In the genomic region with DNA sequence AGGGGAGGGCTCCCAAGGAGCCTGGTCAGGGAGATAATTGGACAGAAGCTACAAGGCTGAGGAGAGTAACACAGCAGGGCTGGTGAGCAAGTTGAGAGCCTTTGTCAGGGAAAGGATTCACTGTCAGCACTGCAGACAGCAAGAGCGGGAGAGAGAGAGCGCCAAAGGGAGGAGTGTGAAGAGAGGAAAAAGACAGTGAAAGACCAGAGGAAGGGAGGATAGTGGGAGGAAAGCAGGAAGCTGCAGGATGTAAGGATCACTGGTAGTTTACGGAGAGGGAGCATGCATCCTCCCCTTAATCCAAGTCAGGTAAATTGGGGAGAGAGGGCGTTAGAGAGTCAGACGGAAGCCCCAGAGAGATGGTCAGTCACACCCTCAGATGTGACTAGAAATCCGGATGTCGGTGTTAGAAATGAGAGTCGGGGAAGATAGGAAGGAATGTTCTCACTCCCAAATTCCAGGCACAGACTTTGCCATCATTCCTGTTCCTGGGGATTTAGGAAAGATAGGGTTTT, we compare ENCODE assay signal across 14 cellular contexts. TPM values are rescaled to one million over a fixed set of nuclear protein-coding genes. Genes with fewer than 3 reads are reported as not detected.
A peak's percentile ranks its signal among the peaks of the same experiment; 100 is the strongest.
DNase-seq lines count a peak whose midpoint lies in the region; ATAC-seq and TF ChIP-seq lines count a peak whose summit lies in the region.
"Had no signal": no experiment of that assay in that cellular context is flagged by ENCODE, and none has a peak within 500 bp of the region (broad histone marks: within the 10 kb centered on the region; RNA-seq: fewer than 3 reads in every experiment).

No MANE protein-coding gene starts in this region.

- WGBS in lung, 2 donors = 65 to 74% methylated on average over 8 of the region's 8 CpGs

- H3K9me3 ChIP-seq in duodenal mucosa (ENCODE audit: control insufficient read depth in 1 of 2, low read length in 2 of 2) = no peaks in the 10 kb centered on the region
- H3K9me3 ChIP-seq in lung (ENCODE audit: control insufficient read depth in 2 of 2, insufficient read depth in 1 of 2, low read length in 1 of 2) = no peaks in the 10 kb centered on the region
- H3K9me3 ChIP-seq in stomach smooth muscle (ENCODE audit: control insufficient read depth in 2 of 2, low read length in 2 of 2) = no peaks in the 10 kb centered on the region
- H3K9me3 ChIP-seq: mucosa of descending colon had no signal

- no peaks in the 10 kb centered on the region for H3K36me3 ChIP-seq in duodenal mucosa (ENCODE audit: control insufficient read depth in 1 of 2, insufficient read depth in 2 of 2, low read length in 2 of 2)
- no peaks in the 10 kb centered on the region for H3K36me3 ChIP-seq in lung (ENCODE audit: control insufficient read depth in 2 of 2, insufficient read depth in 2 of 2, low read length in 2 of 2)
- H3K36me3 ChIP-seq in stomach smooth muscle (ENCODE audit: control insufficient read depth in 2 of 2, insufficient read depth in 2 of 2, low read length in 2 of 2) = no peaks in the 10 kb centered on the region

- H3K27ac ChIP-seq in duodenal mucosa (ENCODE audit: low read depth, low read length) = peak overlapping the region; percentile 26
- peak overlapping the region; percentile 37 to 87 for H3K27ac ChIP-seq in lung (ENCODE audit: low read depth in 1 of 2, low read length in 1 of 2)
- H3K27ac ChIP-seq in stomach smooth muscle (ENCODE audit: low read length) = peak overlapping the region; percentile 99

- no peaks in the 10 kb centered on the region for H3K9me3 Mint-ChIP-seq in activated CD8-positive, alpha-beta memory T cell treated with anti-CD3 and anti-CD28 coated beads, Interleukin-2, amount 10 ng/mL, durations not matched to agents 7 days and 5 days (ENCODE audit: low read depth)

- DNase-seq in RPMI7951 (ENCODE audit: low read depth) (peak; percentile 22), lung (ENCODE audit: low spot score) (no peak), SKM-1 treated with dmso at 0.1 percent for 144 hours (lab: John Stamatoyannopoulos, UW; ENCODE audit: unreplicated experiment) (no peak)
- DNase-seq in activated CD8-positive, alpha-beta memory T cell treated with anti-CD3 and anti-CD28 coated beads, Interleukin-2, amount 50 U/mL, for 4 hours = no peak
- DNase-seq in activated CD8-positive, alpha-beta memory T cell treated with anti-CD3 and anti-CD28 coated beads, Interleukin-2, amount 10 ng/mL, durations not matched to agents 7 days and 5 days = no peak
- DNase-seq: activated CD4-positive, CD25-positive, alpha-beta regulatory T cell treated with anti-CD3 and anti-CD28 coated beads, Interleukin-2, amount 50 U/mL, for 72 hours; glutamatergic neuron; mucosa of descending colon; NCI-H1092 treated with DMSO at 0.1 percent for 48 hours; NCI-H510A treated with DMSO at 0.1 percent for 48 hours; stimulated activated CD4-positive, alpha-beta T cell treated with anti-CD3 and anti-CD28 coated beads, Interleukin-12 subunit alpha, Interleukin-12 subunit beta, amount 100 ng/mL, for 4 hours had no signal

- peaks cover 0 to 2% of the 10 kb centered on the region in 2 donors for H3K27me3 ChIP-seq in duodenal mucosa (ENCODE audit: control insufficient read depth in 1 of 2, insufficient read depth in 2 of 2, low read length in 2 of 2)
- no peaks in the 10 kb centered on the region for H3K27me3 ChIP-seq in lung (ENCODE audit: control insufficient read depth, insufficient read depth)
- no peaks in the 10 kb centered on the region for H3K27me3 ChIP-seq in stomach smooth muscle (ENCODE audit: control insufficient read depth in 1 of 2, insufficient read depth in 2 of 2, low read length in 2 of 2)

- H3K27me3 Mint-ChIP-seq in activated CD8-positive, alpha-beta memory T cell treated with anti-CD3 and anti-CD28 coated beads, Interleukin-2, amount 10 ng/mL, durations not matched to agents 7 days and 5 days = no peaks in the 10 kb centered on the region

- H3K4me3 ChIP-seq in duodenal mucosa (ENCODE audit: low read depth in 1 of 2, low read length in 2 of 2) = no peak overlapping the region
- no peak overlapping the region for H3K4me3 ChIP-seq in lung
- H3K4me3 ChIP-seq in stomach smooth muscle (ENCODE audit: low read length in 2 of 2) = peak overlapping the region; percentile 55 to 59
- H3K4me3 ChIP-seq: mucosa of descending colon had no signal

- H3K4me1 Mint-ChIP-seq in activated CD8-positive, alpha-beta memory T cell treated with anti-CD3 and anti-CD28 coated beads, Interleukin-2, amount 10 ng/mL, durations not matched to agents 7 days and 5 days = peaks cover 42% of the 10 kb centered on the region

- H3K9ac ChIP-seq in duodenal mucosa (ENCODE audit: low read depth in 1 of 2, low read length in 2 of 2) = no peak overlapping the region
- peak overlapping the region; percentile 85 to 94 for H3K9ac ChIP-seq in stomach smooth muscle (ENCODE audit: low read length in 2 of 2)

- no peak overlapping the region for H3K4me3 Mint-ChIP-seq in activated CD8-positive, alpha-beta memory T cell treated with anti-CD3 and anti-CD28 coated beads, Interleukin-2, amount 10 ng/mL, durations not matched to agents 7 days and 5 days

- CTCF ChIA-PET in activated CD8-positive, alpha-beta memory T cell treated with anti-CD3 and anti-CD28 coated beads, Interleukin-2, amount 10 ng/mL, durations not matched to agents 7 days and 5 days (lab: Charles Lee) = interaction anchor here (0.7 to 33.6 kb wide), 4 partner anchors 121 to 185 kb away, joined by 3 to 734 read pairs (median 5); partner anchors contain the start of gene NXPH3

- ATAC-seq in lung (ENCODE audit: insufficient read depth, low FRiP score) = no peak
- ATAC-seq in GM21447 (IDR thresholded peaks at IDR 0.05; ENCODE audit: unreplicated experiment) = no peak
- ATAC-seq in activated CD8-positive, alpha-beta memory T cell treated with anti-CD3 and anti-CD28 coated beads, Interleukin-2, amount 10 ng/mL, durations not matched to agents 7 days and 5 days = no peak

- TF ChIP-seq CTCF in lung (IDR thresholded peaks at IDR 0.05; ENCODE audit: control extremely low read depth, extremely low read depth) = no peak

- no peak overlapping the region for H3K27ac Mint-ChIP-seq in activated CD8-positive, alpha-beta memory T cell treated with anti-CD3 and anti-CD28 coated beads, Interleukin-2, amount 10 ng/mL, durations not matched to agents 7 days and 5 days

- H3K36me3 Mint-ChIP-seq in activated CD8-positive, alpha-beta memory T cell treated with anti-CD3 and anti-CD28 coated beads, Interleukin-2, amount 10 ng/mL, durations not matched to agents 7 days and 5 days = peaks cover 4% of the 10 kb centered on the region

- H3K4me1 ChIP-seq in duodenal mucosa (ENCODE audit: control insufficient read depth in 1 of 2, insufficient read depth in 2 of 2, low read length in 2 of 2) = peaks cover 0 to 8% of the 10 kb centered on the region in 2 donors
- peaks cover 5 to 9% of the 10 kb centered on the region in 2 donors for H3K4me1 ChIP-seq in lung (ENCODE audit: control insufficient read depth in 2 of 2, insufficient read depth in 2 of 2, low read length in 2 of 2)
- H3K4me1 ChIP-seq in stomach smooth muscle (ENCODE audit: control insufficient read depth, insufficient read depth, low read length) = peaks cover 35% of the 10 kb centered on the region

RNA-seq across cellular contexts. Expression of gene SPOP, which starts 13.8 kb away (rescaled TPM):
- total RNA-seq in RPMI7951 (2014; rRNA removed; shearing (Covaris generic)) = 32.1 and 34.1 TPM in 2 replicates
- 10 to 100 TPM; 85.0 to 98.0 TPM for total RNA-seq in lung
- polyA plus RNA-seq in lung = 10 to 100 TPM; 28.7 to 44.2 TPM
- 10 to 100 TPM; 49.7 to 51.5 TPM for total RNA-seq in activated CD8-positive, alpha-beta memory T cell treated with anti-CD3 and anti-CD28 coated beads, Interleukin-2, amount 10 ng/mL, durations not matched to agents 7 days and 5 days

RNA-seq across cellular contexts. Expression of gene SLC35B1, which starts 16.0 kb away (rescaled TPM):
- total RNA-seq in RPMI7951 (2014; rRNA removed; shearing (Covaris generic)) = 52.0 and 63.8 TPM in 2 replicates
- total RNA-seq in lung = 10 to 100 TPM; 29.5 to 84.1 TPM
- 10 to 100 TPM; 58.9 to 79.6 TPM for polyA plus RNA-seq in lung
- 10 to 100 TPM; 47.3 to 78.1 TPM for total RNA-seq in activated CD8-positive, alpha-beta memory T cell treated with anti-CD3 and anti-CD28 coated beads, Interleukin-2, amount 10 ng/mL, durations not matched to agents 7 days and 5 days

Comparison
In these comparisons a context has a peak if more than half of its experiments do, and no peak if none do; other contexts are left out.
1. H3K27ac ChIP-seq: peak in every context shown above with its lines; median percentile 99 in stomach smooth muscle; 62 in lung; 26 in duodenal mucosa.
2. H3K4me3 ChIP-seq: peak in stomach smooth muscle (2 of 2); none in duodenal mucosa (0 of 2) and lung (single experiment).
3. H3K9ac ChIP-seq: peak in stomach smooth muscle (2 of 2); none in duodenal mucosa (0 of 2).